ENCODE assay signal across 10 cellular contexts in the genomic region with DNA sequence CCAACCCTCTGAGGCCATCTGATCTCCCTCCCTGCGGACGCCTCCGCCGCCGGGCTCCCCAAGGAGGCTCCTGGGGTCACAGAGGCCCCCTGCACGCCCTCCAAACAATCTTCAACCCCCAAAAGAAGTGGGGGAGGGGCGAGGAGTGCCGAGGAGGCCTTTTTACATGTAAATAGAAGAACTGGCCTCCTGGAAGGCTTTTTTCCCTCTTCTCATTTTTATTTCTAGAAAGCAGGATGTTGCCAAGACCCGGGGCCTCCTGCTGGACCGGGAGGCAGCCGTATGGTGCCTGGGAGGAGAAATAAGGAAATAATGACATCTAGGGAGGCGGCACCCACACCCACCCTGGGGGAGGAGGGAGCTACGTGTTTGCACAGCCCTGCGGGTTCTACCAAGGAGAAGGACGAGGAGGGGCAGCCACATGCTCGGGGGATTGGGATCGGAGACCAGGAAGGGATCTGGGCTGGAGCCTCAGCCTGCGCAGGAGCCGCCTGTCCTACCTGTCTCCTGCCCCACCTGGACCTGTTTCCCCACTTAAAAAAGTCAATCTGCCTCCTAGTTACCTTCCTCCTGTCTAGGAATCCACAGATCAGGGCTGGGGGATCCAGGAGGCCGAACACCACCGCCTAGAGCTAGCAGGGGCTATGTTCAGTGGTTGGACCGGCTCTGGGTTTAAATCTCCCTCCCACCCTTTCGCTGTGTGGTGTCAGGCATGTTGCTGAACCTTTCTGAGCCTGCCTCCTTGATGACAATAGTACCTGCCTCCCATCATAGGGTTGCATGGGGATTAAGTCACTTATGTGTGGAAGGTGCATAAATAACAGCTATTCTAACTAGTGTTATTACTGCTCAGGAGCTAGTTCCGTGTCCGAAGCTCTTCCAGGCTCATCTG.
DNase-seq lines count a peak whose midpoint lies in the region; ATAC-seq and TF ChIP-seq lines count a peak whose summit lies in the region.
"Had no signal": no experiment of that assay in that cellular context is flagged by ENCODE, and none has a peak within 500 bp of the region (broad histone marks: within the 10 kb centered on the region; RNA-seq: fewer than 3 reads in every experiment).

No MANE protein-coding gene starts in this region.

- H3K4me3 ChIP-seq in HAP-1 (peak overlapping the region; percentile 13; the same call in 1 of the 2 replicates), gastroesophageal sphincter (no peak overlapping the region), sigmoid colon (no peak overlapping the region)
- H3K4me3 ChIP-seq: SJSA1 had no signal

- no peaks in the 10 kb centered on the region for H3K27me3 ChIP-seq in HAP-1 (ENCODE audit: low read depth)
- H3K27me3 ChIP-seq in gastroesophageal sphincter = no peaks in the 10 kb centered on the region
- no peaks in the 10 kb centered on the region for H3K27me3 ChIP-seq in sigmoid colon
- H3K27me3 ChIP-seq: SJSA1 had no signal

- in situ Hi-C loops in HAP-1 (cut with MboI; ENCODE audit: low sequenced_read_pairs) = no loop called here

- intact Hi-C loops in sigmoid colon (cut with DNase I) = no loop called here

- no peaks in the 10 kb centered on the region for H3K9me3 ChIP-seq in HAP-1
- no peaks in the 10 kb centered on the region for H3K9me3 ChIP-seq in gastroesophageal sphincter
- H3K9me3 ChIP-seq in sigmoid colon = no peaks in the 10 kb centered on the region
- H3K9me3 ChIP-seq: SJSA1 had no signal

- TF ChIP-seq POLR2A in gastroesophageal sphincter (IDR thresholded peaks at IDR 0.05) = no peak
- no peak for TF ChIP-seq POLR2A in sigmoid colon (IDR thresholded peaks at IDR 0.05)

- ATAC-seq in gastroesophageal sphincter = peak; percentile 47
- ATAC-seq in HG02642 (IDR thresholded peaks at IDR 0.05; ENCODE audit: poor library complexity, unreplicated experiment) = no peak
- no peak for ATAC-seq in GM18907 (IDR thresholded peaks at IDR 0.05; ENCODE audit: unreplicated experiment)

- H3K27ac ChIP-seq in gastroesophageal sphincter (peak overlapping the region in 3 of 4 donors; percentile 16 to 53 (median 49)), sigmoid colon (peak overlapping the region; percentile 54 to 70 (median 60))
- H3K27ac ChIP-seq: SJSA1 had no signal

- H3K36me3 ChIP-seq in HAP-1 (replicated peaks) (no peaks in the 10 kb centered on the region), gastroesophageal sphincter (peaks cover 0 to 29% of the 10 kb centered on the region in 2 donors), sigmoid colon (no peaks in the 10 kb centered on the region)

- H3K4me1 ChIP-seq in HAP-1 = peaks cover 19% of the 10 kb centered on the region
- peaks cover 0 to 22% (median 12%) of the 10 kb centered on the region in 3 donors for H3K4me1 ChIP-seq in gastroesophageal sphincter
- peaks cover 0 to 22% (median 21%) of the 10 kb centered on the region in 4 donors for H3K4me1 ChIP-seq in sigmoid colon
- H3K4me1 ChIP-seq: SJSA1 had no signal

- TF ChIP-seq CTCF in gastroesophageal sphincter (IDR thresholded peaks at IDR 0.05) (no peak), sigmoid colon (IDR thresholded peaks at IDR 0.05) (no peak)

- no peak for TF ChIP-seq EP300 in gastroesophageal sphincter (IDR thresholded peaks at IDR 0.05)
- no peak for TF ChIP-seq EP300 in sigmoid colon (IDR thresholded peaks at IDR 0.05)

- DNase-seq in HAP-1 (ENCODE audit: low spot score in 2 of 2) = peak; percentile 85 to 89
- peak; percentile 82 for DNase-seq in NCI-H524 treated with DMSO at 0.1 percent for 48 hours (lab: John Stamatoyannopoulos, UW)
- peak; percentile 80 for DNase-seq in sigmoid colon
- no peak for DNase-seq in NCI-H1105 treated with DMSO at 0.1 percent for 48 hours (lab: John Stamatoyannopoulos, UW)
- DNase-seq in NCI-H2196 (lab: John Stamatoyannopoulos, UW; ENCODE audit: unreplicated experiment) = no peak
- DNase-seq: islet precursor cell had no signal

- WGBS in gastroesophageal sphincter (ENCODE audit: low coverage in 1 of 2), 2 donors = 54 to 60% methylated on average over 5 to 15 of the region's 25 CpGs
- 11 to 49% methylated on average over 25 of the region's 25 CpGs for WGBS in sigmoid colon, 2 donors

Comparison
In these comparisons a context has a peak if more than half of its experiments do, and no peak if none do; other contexts are left out.
1. DNase-seq: peak in HAP-1 (2 of 2), NCI-H524 treated with DMSO at 0.1 percent for 48 hours (single experiment) and sigmoid colon (single experiment); none in NCI-H1105 treated with DMSO at 0.1 percent for 48 hours (single experiment) and NCI-H2196 (single experiment).